Comparison of ENCODE assay signal across 11 cellular contexts in genomic region chr3:34361921-34362320, GRCh38.
A peak's percentile ranks its signal among the peaks of the same experiment; 100 is the strongest.
DNase-seq lines count a peak whose midpoint lies in the region; ATAC-seq and TF ChIP-seq lines count a peak whose summit lies in the region.
"Had no signal": no experiment of that assay in that cellular context is flagged by ENCODE, and none has a peak within 500 bp of the region (broad histone marks: within the 10 kb centered on the region; RNA-seq: fewer than 3 reads in every experiment).

No MANE protein-coding gene starts in this region.

- no peak overlapping the region for H3K4me3 Mint-ChIP-seq in activated CD8-positive, alpha-beta T cell treated with anti-CD3 and anti-CD28 coated beads for 36 hours

- DNase-seq in GM12865 (ENCODE audit: low read depth), result peak; percentile 81
- DNase-seq in activated CD8-positive, alpha-beta T cell treated with anti-CD3 and anti-CD28 coated beads for 36 hours, result peak; percentile 5
- no peak for DNase-seq in coronary artery (ENCODE audit: low spot score)
- DNase-seq in NCI-H1105 treated with DMSO at 0.1 percent for 48 hours (lab: John Stamatoyannopoulos, UW), result no peak
- no peak for DNase-seq in NCI-H82 (lab: John Stamatoyannopoulos, UW)
- DNase-seq in HEK293T (ENCODE audit: extremely low spot score), result no peak
- DNase-seq: heart right ventricle, posterior cingulate gyrus had no signal

- no peak overlapping the region for H3K27ac Mint-ChIP-seq in activated CD8-positive, alpha-beta T cell treated with anti-CD3 and anti-CD28 coated beads for 36 hours

- H3K4me1 Mint-ChIP-seq in activated CD8-positive, alpha-beta T cell treated with anti-CD3 and anti-CD28 coated beads for 36 hours (ENCODE audit: low read depth), result peaks cover 6% of the 10 kb centered on the region

- intact Hi-C loops in activated CD8-positive, alpha-beta T cell treated with anti-CD3 and anti-CD28 coated beads for 36 hours (cut with micrococcal nuclease), result no loop called here

- H3K9me3 Mint-ChIP-seq in activated CD8-positive, alpha-beta T cell treated with anti-CD3 and anti-CD28 coated beads for 36 hours, result no peaks in the 10 kb centered on the region

- CTCF ChIA-PET in activated CD8-positive, alpha-beta T cell treated with anti-CD3 and anti-CD28 coated beads for 36 hours (lab: Charles Lee), result no interaction called here
- CTCF ChIA-PET in HEK293T (lab: Yijun Ruan, JAX), result no interaction called here

- TF ChIP-seq CTCF in GM12865 (IDR thresholded peaks at IDR 0.05; ENCODE audit: insufficient read depth, low read depth, low read length, missing control alignments) (no peak), coronary artery (IDR thresholded peaks at IDR 0.05) (no peak)
- TF ChIP-seq CTCF in activated CD8-positive, alpha-beta T cell treated with anti-CD3 and anti-CD28 coated beads for 36 hours (IDR thresholded peaks at IDR 0.05), result no peak

- no peak overlapping the region for H3K27ac ChIP-seq in coronary artery
- H3K27ac ChIP-seq: heart right ventricle had no signal

- POLR2A ChIA-PET in activated CD8-positive, alpha-beta T cell treated with anti-CD3 and anti-CD28 coated beads for 36 hours (lab: Charles Lee), result no interaction called here
- POLR2A ChIA-PET in HEK293T (lab: Yijun Ruan, JAX), result no interaction called here

- ATAC-seq in GM19395 (IDR thresholded peaks at IDR 0.05; ENCODE audit: unreplicated experiment) (peak; percentile 98), HG03060 (IDR thresholded peaks at IDR 0.05; ENCODE audit: low read depth, unreplicated experiment) (peak; percentile 97)
- ATAC-seq in activated CD8-positive, alpha-beta T cell treated with anti-CD3 and anti-CD28 coated beads for 36 hours, result peak; percentile 89
- ATAC-seq: K562 had no signal

- H3K27me3 Mint-ChIP-seq in activated CD8-positive, alpha-beta T cell treated with anti-CD3 and anti-CD28 coated beads for 36 hours, result peaks cover 2% of the 10 kb centered on the region

- H3K4me3 ChIP-seq in GM12865 (ENCODE audit: low read depth, low read length) (no peak overlapping the region), coronary artery (no peak overlapping the region)
- H3K4me3 ChIP-seq: heart right ventricle, K562 had no signal

- no peaks in the 10 kb centered on the region for H3K36me3 Mint-ChIP-seq in activated CD8-positive, alpha-beta T cell treated with anti-CD3 and anti-CD28 coated beads for 36 hours (ENCODE audit: low read depth)

TF ChIP-seq in HEK293T, 16 proteins besides CTCF, POLR2A, EP300 and RAD21:
- TF ChIP-seq CTBP1 (IDR thresholded peaks at IDR 0.05; ENCODE audit: borderline replicate concordance) (no peak), L3MBTL2 (conservative IDR thresholded peaks at IDR 0.05) (no peak), HDGF (IDR thresholded peaks at IDR 0.05; ENCODE audit: borderline replicate concordance) (no peak), ARNT (IDR thresholded peaks at IDR 0.05) (no peak), FOXK2 (IDR thresholded peaks at IDR 0.05) (no peak), PKNOX1 (IDR thresholded peaks at IDR 0.05) (no peak), ELF4 (IDR thresholded peaks at IDR 0.05) (no peak), LEF1 (IDR thresholded peaks at IDR 0.05; ENCODE audit: borderline replicate concordance) (no peak), TARDBP (IDR thresholded peaks at IDR 0.05) (no peak), FOXM1 (IDR thresholded peaks at IDR 0.05; ENCODE audit: borderline replicate concordance) (no peak), SP1 (IDR thresholded peaks at IDR 0.05) (no peak), BHLHE40 (IDR thresholded peaks at IDR 0.05; ENCODE audit: borderline replicate concordance) (no peak), NFRKB (IDR thresholded peaks at IDR 0.05) (no peak), FOXA1 (IDR thresholded peaks at IDR 0.05) (no peak), SUZ12 (IDR thresholded peaks at IDR 0.05) (no peak)

Comparison
In these comparisons a context has a peak if more than half of its experiments do, and no peak if none do; other contexts are left out.
1. DNase-seq: peak in GM12865 (single experiment) and activated CD8-positive, alpha-beta T cell treated with anti-CD3 and anti-CD28 coated beads for 36 hours (single experiment); none in coronary artery (single experiment), NCI-H1105 treated with DMSO at 0.1 percent for 48 hours (single experiment), NCI-H82 (single experiment) and HEK293T (single experiment).
2. Peak in every context shown above with its lines, with median percentiles within 50 percentile points of each other: ATAC-seq.